In genomic region chr2:105296017-105296611, GRCh38 we compare ENCODE assay signal across 28 cellular contexts. TPM values are rescaled to one million over a fixed set of nuclear protein-coding genes. Genes with fewer than 3 reads are reported as not detected.
DNase-seq lines count a peak whose midpoint lies in the region; ATAC-seq and TF ChIP-seq lines count a peak whose summit lies in the region.
"Had no signal": no experiment of that assay in that cellular context is flagged by ENCODE, and none has a peak within 500 bp of the region (broad histone marks: within the 10 kb centered on the region; RNA-seq: fewer than 3 reads in every experiment).

No MANE protein-coding gene starts in this region.

- H3K4me1 ChIP-seq in OCI-LY7 (ENCODE audit: insufficient read depth, low read length, poor library complexity, severe bottlenecking): no peaks in the 10 kb centered on the region
- H3K4me1 ChIP-seq: Caco-2 had no signal

- intact Hi-C loops in OCI-LY7 (cut with micrococcal nuclease; ENCODE audit: unreplicated experiment): no loop called here
- intact Hi-C loops in left colon (cut with DNase I, micrococcal nuclease): no loop called here

- CTCF ChIA-PET in OCI-LY7 (lab: Charles Lee; ENCODE audit: unreplicated experiment): interaction anchor here (1.2 kb wide), 1 partner anchor 221 kb away, joined by 3 read pairs; no protein-coding TSS in a partner anchor

- H3K27ac ChIP-seq in OCI-LY7 (ENCODE audit: low read depth, low read length, poor library complexity, severe bottlenecking): no peak overlapping the region
- H3K27ac ChIP-seq in VCaP: peak overlapping the region; percentile 95
- H3K27ac ChIP-seq: PC-9, SJCRH30 had no signal

- peaks cover 13% of the 10 kb centered on the region for H3K4me1 Mint-ChIP-seq in progenitor cell of endocrine pancreas (ENCODE audit: low read depth)

- no peaks in the 10 kb centered on the region for H3K9me3 ChIP-seq in OCI-LY7 (ENCODE audit: low read length)
- H3K9me3 ChIP-seq: Caco-2, SJCRH30 had no signal

- no peak overlapping the region for H3K4me3 Mint-ChIP-seq in progenitor cell of endocrine pancreas (ENCODE audit: low read depth)
- H3K4me3 Mint-ChIP-seq: CD4-positive, alpha-beta memory T cell had no signal

- TF ChIP-seq CTCF in OCI-LY7 (conservative IDR thresholded peaks at IDR 0.05; ENCODE audit: low read length) (no peak), VCaP (conservative IDR thresholded peaks at IDR 0.05) (no peak), progenitor cell of endocrine pancreas (IDR thresholded peaks at IDR 0.05; ENCODE audit: unreplicated experiment) (no peak)

- no peak overlapping the region for H3K4me2 ChIP-seq in OCI-LY7 (ENCODE audit: low read length)
- H3K4me2 ChIP-seq: PC-9 had no signal

- no peaks in the 10 kb centered on the region for H3K27me3 Mint-ChIP-seq in progenitor cell of endocrine pancreas
- H3K27me3 Mint-ChIP-seq: CD4-positive, alpha-beta memory T cell had no signal

- peaks cover 4% of the 10 kb centered on the region; the same call in 1 of the 2 replicates for H4K20me1 ChIP-seq in OCI-LY7 (ENCODE audit: insufficient read depth, low read length)

- H3K36me3 ChIP-seq in OCI-LY7 (ENCODE audit: insufficient read depth, low read length): peaks cover 68% of the 10 kb centered on the region

- no peak overlapping the region for H3K4me3 ChIP-seq in OCI-LY7 (ENCODE audit: low read depth, low read length, poor library complexity, severe bottlenecking)
- H3K4me3 ChIP-seq: PC-9, SJCRH30 had no signal

- ATAC-seq in left colon (peak; percentile 76), HG03175 (IDR thresholded peaks at IDR 0.05; ENCODE audit: unreplicated experiment) (no peak)
- ATAC-seq: HepG2, Right ventricle myocardium inferior had no signal

- peaks cover 4% of the 10 kb centered on the region; the same call in 1 of the 2 replicates for H3K79me2 ChIP-seq in OCI-LY7 (ENCODE audit: insufficient read depth, low read depth, low read length)

- H3K27ac Mint-ChIP-seq in progenitor cell of endocrine pancreas: peak overlapping the region; percentile 62

- H3K36me3 Mint-ChIP-seq in progenitor cell of endocrine pancreas (ENCODE audit: insufficient read depth): peaks cover 15% of the 10 kb centered on the region

- H3K9me3 Mint-ChIP-seq in progenitor cell of endocrine pancreas (ENCODE audit: low read depth): no peaks in the 10 kb centered on the region
- H3K9me3 Mint-ChIP-seq: CD4-positive, alpha-beta memory T cell had no signal

- H3K9me2 ChIP-seq in OCI-LY7 (ENCODE audit: insufficient read depth, low read length): no peaks in the 10 kb centered on the region

- no peak for DNase-seq in OCI-LY7 (ENCODE audit: low spot score)
- DNase-seq in left colon: no peak
- no peak for DNase-seq in progenitor cell of endocrine pancreas (ENCODE audit: low spot score, unreplicated experiment)
- DNase-seq in NCI-H1436 (lab: John Stamatoyannopoulos, UW): no peak
- no peak for DNase-seq in cerebellar cortex (ENCODE audit: low spot score)
- no peak for DNase-seq in activated T-cell treated with anti-CD3 and anti-CD28 coated beads for 4 hours
- DNase-seq: C1 segment of cervical spinal cord; Caco-2; CD4-positive, alpha-beta memory T cell; Karpas-422; MV-4-11; NCI-H1105; NCI-H146; NCI-H2029; NCI-H446; NCI-H524 treated with DMSO at 0.1 percent for 48 hours; NCI-H774; NK-92 treated with Interleukin-12 subunit alpha and Interleukin-12 subunit beta, amount 100 ng/mL, for 24 hours; PC-9; SJCRH30 had no signal

- no peak overlapping the region for H2AFZ ChIP-seq in OCI-LY7 (ENCODE audit: low read length)
- H2AFZ ChIP-seq: PC-9 had no signal

- BruUV-seq in OCI-LY7 (replicated peaks; lab: Mats Ljungman, UMichigan): TSS peak; percentile 12

- POLR2A ChIA-PET in OCI-LY7 (lab: Charles Lee): no interaction called here

RNA-seq across cellular contexts. Expression of gene TGFBRAP1, which starts 33.4 kb away (rescaled TPM):
- total RNA-seq in OCI-LY7 (2014; rRNA removed; shearing (Covaris generic)): 17.6 and 24.6 TPM in 2 replicates
- total RNA-seq in OCI-LY7 (2022): 20.5 and 22.2 TPM in 2 replicates
- 10 to 100 TPM; 16.8 to 19.7 TPM for total RNA-seq in left colon
- total RNA-seq in progenitor cell of endocrine pancreas: 19.7 and 20.0 TPM in 2 replicates

RNA-seq across cellular contexts. Expression of gene C2orf49, which starts 41.2 kb away (rescaled TPM):
- 11.8 and 13.1 TPM in 2 replicates for total RNA-seq in OCI-LY7 (2014; rRNA removed; shearing (Covaris generic))
- total RNA-seq in OCI-LY7 (2022) (17.0 and 18.3 TPM in 2 replicates), left colon (10 to 100 TPM; 12.2 TPM), progenitor cell of endocrine pancreas (24.7 and 27.2 TPM in 2 replicates)

RNA-seq across cellular contexts. Expression of gene GPR45, which starts 54.6 kb away (rescaled TPM):
- total RNA-seq in OCI-LY7 (2014; rRNA removed; shearing (Covaris generic)): not detected in 2 replicates
- total RNA-seq in OCI-LY7 (2022): not detected in 2 replicates
- total RNA-seq in left colon: not detected
- total RNA-seq in progenitor cell of endocrine pancreas: not detected in 2 replicates
- total RNA-seq: A673; Caco-2; CD4-positive, alpha-beta memory T cell; HepG2; HT1080; M059J; PC-9; Right ventricle myocardium inferior; RPMI7951 had no signal
